7 cellular contexts compared by ENCODE assay signal in the genomic region with DNA sequence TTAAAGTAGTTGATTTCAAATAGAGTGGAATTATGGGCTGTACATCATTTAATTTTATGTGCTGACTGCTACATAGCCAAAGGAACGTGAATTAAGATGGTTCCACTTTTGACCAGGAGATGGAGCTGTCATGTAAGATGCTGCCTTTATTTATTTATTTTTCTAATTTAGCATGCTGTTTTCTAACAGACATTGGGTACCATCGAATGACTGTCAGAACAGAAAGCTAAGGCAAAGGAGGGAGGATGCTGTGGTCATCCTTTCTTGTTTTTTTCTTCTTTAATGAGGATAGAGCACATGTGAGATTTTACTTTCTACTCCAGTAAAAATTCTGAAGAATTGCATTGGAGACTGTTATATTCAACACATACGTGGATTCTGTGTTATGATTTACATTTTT. TPM values are rescaled to one million over a fixed set of nuclear protein-coding genes. Genes with fewer than 3 reads are reported as not detected.
A peak's percentile ranks its signal among the peaks of the same experiment; 100 is the strongest.
DNase-seq lines count a peak whose midpoint lies in the region; ATAC-seq, FAIRE-seq and TF ChIP-seq lines count a peak whose summit lies in the region.

TSS of gene SCN2A (plus strand) at position 185 of the 400 bp plus-strand sequence. CDS start 56,410 bp downstream, outside the sequence.

- POLR2A ChIA-PET in HEK293 (lab: Yijun Ruan, JAX) = no interaction called here
- POLR2A ChIA-PET in GM12878 (lab: Charles Lee) = no interaction called here

- RAD21 ChIA-PET in GM12878 (lab: Charles Lee; ENCODE audit: unreplicated experiment) = interaction anchor here (0.8 to 2.1 kb wide), 8 partner anchors 14 to 635 kb away, joined by 3 to 15 read pairs (median 3); no protein-coding TSS in a partner anchor

- H3K36me3 ChIP-seq in HEK293 (ENCODE audit: control insufficient read depth in 2 of 2, insufficient read depth in 1 of 2, low read length in 2 of 2) (no peaks in the 10 kb centered on the region), GM12878 (ENCODE audit: control insufficient read depth in 2 of 2, insufficient read depth in 2 of 2, low read length in 1 of 2) (no peaks in the 10 kb centered on the region)

- H3K4me1 ChIP-seq in HEK293 (ENCODE audit: control insufficient read depth, insufficient read depth, low read length) (no peaks in the 10 kb centered on the region), GM12878 (ENCODE audit: control insufficient read depth, insufficient read depth, low read length) (no peaks in the 10 kb centered on the region)

- FAIRE-seq in GM12878 (lab: Jason Lieb, UNC) (peak; percentile 66), islet of Langerhans (lab: Jason Lieb, UNC) (peak; percentile 94), urothelium cell line (lab: Jason Lieb, UNC) (no peak)

- CTCF ChIA-PET in HEK293 (lab: Yijun Ruan, JAX) (interaction anchor here (0.6 to 2.3 kb wide), 32 partner anchors 8 to 1531 kb away, joined by 3 to 27 read pairs (median 4); partner anchors contain the start of gene SCN1A), GM12878 (lab: Yijun Ruan, JAX) (interaction anchor here (0.7 to 3.6 kb wide), 34 partner anchors 9 to 945 kb away, joined by 3 to 26 read pairs (median 4); partner anchors contain the start of gene SCN1A)

- no peaks in the 10 kb centered on the region for H3K27me3 ChIP-seq in GM12878 (replicated peaks in 1 of 2; ENCODE audit: control insufficient read depth in 2 of 2, insufficient read depth in 2 of 2, low read length in 1 of 2)

- no peaks in the 10 kb centered on the region for H4K20me1 ChIP-seq in GM12878 (ENCODE audit: control insufficient read depth, insufficient read depth)

- 15% methylated on average over 3 of the region's 3 CpGs for WGBS in GM12878 (ENCODE audit: insufficient coverage, insufficient replicate concordance, low lambda C conversion rate, missing lambda C conversion rate)

- H3K9ac ChIP-seq in GM12878 (ENCODE audit: control insufficient read depth, insufficient read depth, low read length) = no peak within 1 kb of the TSS

- no peak within 1 kb of the TSS for H3K4me3 ChIP-seq in HEK293 (ENCODE audit: low read depth, low read length)
- no peak within 1 kb of the TSS for H3K4me3 ChIP-seq in GM12878

- H2AFZ ChIP-seq in GM12878 (ENCODE audit: control insufficient read depth, low read depth, low read length) = no peak within 1 kb of the TSS

- peak; percentile 60; the same call in 2 of the 3 replicates for ATAC-seq in GM12878

- H3K79me2 ChIP-seq in GM12878 (ENCODE audit: control insufficient read depth, insufficient read depth, low read length) = no peaks in the 10 kb centered on the region

- intact Hi-C loops in GM12878 (cut with micrococcal nuclease; ENCODE audit: unreplicated experiment) = loop anchor here (2.0 to 5.0 kb wide), 4 partner anchors 54 to 888 kb away; partner anchors contain the start of gene SCN1A

- H3K27ac ChIP-seq in HEK293 (ENCODE audit: extremely low read depth, low read depth, low read length) = no peak within 1 kb of the TSS
- no peak within 1 kb of the TSS for H3K27ac ChIP-seq in GM12878 (ENCODE audit: control insufficient read depth, insufficient read depth)

- DNase-seq in GM04504 (ENCODE audit: low read depth) = peak; percentile 13
- DNase-seq in NCI-H1694 treated with DMSO at 0.1 percent for 48 hours (lab: John Stamatoyannopoulos, UW) = peak; percentile 83
- no peak for DNase-seq in GM12878 (ENCODE audit: low read depth, low spot score)
- DNase-seq in urothelium cell line (ENCODE audit: low spot score) = peak; percentile 6
- DNase-seq in GM19238 (ENCODE audit: insufficient read length, low spot score) = no peak

- no peak within 1 kb of the TSS for H3K4me2 ChIP-seq in GM12878 (ENCODE audit: control insufficient read depth, insufficient read depth)

- TF ChIP-seq POLR2A in GM12878 (IDR thresholded peaks at IDR 0.05; ENCODE audit: low read depth, low read length) = no peak

- BruUV-seq in GM12878 (replicated peaks; lab: Mats Ljungman, UMichigan) = no TSS peak

- no peak for TF ChIP-seq EP300 in GM12878 (IDR thresholded peaks at IDR 0.05; ENCODE audit: borderline replicate concordance in 1 of 2, control insufficient read depth in 1 of 2, low read depth in 2 of 2, low read length in 2 of 2)

- TF ChIP-seq RAD21 in GM12878 (IDR thresholded peaks at IDR 0.05; ENCODE audit: insufficient read depth, low read depth, low read length) = peak; percentile 53; the same call in 1 of the 2 replicates

- SMC1A ChIA-PET in GM12878 (lab: Charles Lee; ENCODE audit: uncharacterized antibody, unreplicated experiment) = interaction anchor here (0.7 to 3.0 kb wide), 12 partner anchors 10 to 635 kb away, joined by 3 to 17 read pairs (median 4); no protein-coding TSS in a partner anchor

- H3K9me3 ChIP-seq in HEK293 (ENCODE audit: control insufficient read depth, insufficient read depth, low read depth, low read length) (no peaks in the 10 kb centered on the region), GM12878 (replicated peaks; ENCODE audit: control insufficient read depth, insufficient read depth, low read length) (no peaks in the 10 kb centered on the region)

- in situ Hi-C loops in GM12878 (cut with MboI) = no loop called here

- TF ChIP-seq CTCF in HEK293 (tag by site-specific recombination; IDR thresholded peaks at IDR 0.05) (peak; percentile 19; the same call in 1 of the 2 replicates), GM12878 (IDR thresholded peaks at IDR 0.05 in 2 of 3, conservative IDR thresholded peaks at IDR 0.05 in 1 of 3; ENCODE audit: control insufficient read depth in 2 of 3, extremely low read depth in 1 of 3, insufficient read depth in 1 of 3, low read depth in 3 of 3, low read length in 3 of 3) (peak; percentile 42 to 54 (median 45); a peak in 4 of 6 replicates)

TF ChIP-seq in HEK293, 187 proteins besides CTCF, POLR2A, EP300 and RAD21:
- peak; percentile 83 for TF ChIP-seq ZNF654 (tag by site-specific recombination; IDR thresholded peaks at IDR 0.05; ENCODE audit: low read depth)
- TF ChIP-seq ZBTB44 (tag by site-specific recombination; IDR thresholded peaks at IDR 0.05) = no peak

TF ChIP-seq in GM12878, 131 proteins besides CTCF, POLR2A, EP300 and RAD21:
- TF ChIP-seq SMAD1 (IDR thresholded peaks at IDR 0.05; ENCODE audit: low read depth, partially characterized antibody) = no peak
- TF ChIP-seq SMC3 (IDR thresholded peaks at IDR 0.05; ENCODE audit: borderline replicate concordance, low read length) = peak; percentile 41; the same call in 1 of the 2 replicates
TF ChIP-seq in GM12878: peak in this region for 1.

RNA-seq across cellular contexts. Expression of gene SCN2A, which starts in this region (rescaled TPM):
- total RNA-seq in GM12878 (2013; cell fraction: nucleolus; rRNA removed) = not detected in 2 replicates
- total RNA-seq in GM12878 (2014; rRNA removed) (not detected in 2 replicates), GM12878 (2014; rRNA removed; fragmentation: Illumina TruSeq; extraction: Trizol) (not detected in 2 replicates), GM12878 (2021) (not detected in 2 replicates)
- polyA plus RNA-seq in GM12878 (2011; ENCODE audit: low read depth) = not detected
- polyA plus RNA-seq in GM12878 (2011; rRNA removed) (0.01 and 0.03 TPM in 2 replicates), GM12878 (2014; fragmentation: Illumina TruSeq; extraction: Trizol) (0.01 TPM in 1 of 2 replicates, not detected in the other), GM12878 (2014; fragmentation: Nextera tagmentation; extraction: Ambion mirVana) (not detected), GM12878 (2014; rRNA removed) (0.05 TPM in 1 of 2 replicates, not detected in the other), GM12878 (2016; fragmentation: Nextera tagmentation; extraction: Ambion mirVana) (not detected)
- under 0.01 and 0.01 TPM in 2 replicates for polyA plus RNA-seq in GM12878 (2011; cell fraction: cytosol; rRNA removed)
- 0.06 and 0.07 TPM in 2 replicates for polyA plus RNA-seq in GM12878 (2011; cell fraction: nucleus; rRNA removed)
- polyA plus RNA-seq in GM12878 (2012) = not detected in 2 replicates
- polyA minus RNA-seq in GM12878 (2011; rRNA and poly(A)+ RNA removed) = under 0.01 and 0.05 TPM in 2 replicates
- polyA minus RNA-seq in GM12878 (2011; cell fraction: cytosol; rRNA and poly(A)+ RNA removed) = not detected in 2 replicates
- 0.12 and 0.19 TPM in 2 replicates for polyA minus RNA-seq in GM12878 (2011; cell fraction: nucleus; rRNA and poly(A)+ RNA removed)

Comparison
In these comparisons a context has a peak if more than half of its experiments do, and no peak if none do; other contexts are left out.
1. Peak in ATAC-seq in GM12878; RNA of the gene not detected or under 1 TPM.
2. DNase-seq: peak in GM04504 (single experiment), NCI-H1694 treated with DMSO at 0.1 percent for 48 hours (single experiment) and urothelium cell line (single experiment); none in GM12878 (single experiment) and GM19238 (single experiment).